Comparison of ENCODE assay signal across 9 cellular contexts in genomic region chr1:18901147-18901951, GRCh38. TPM values are rescaled to one million over a fixed set of nuclear protein-coding genes. Genes with fewer than 3 reads are reported as not detected.
DNase-seq lines count a peak whose midpoint lies in the region; ATAC-seq and TF ChIP-seq lines count a peak whose summit lies in the region.
"Had no signal": no experiment of that assay in that cellular context is flagged by ENCODE, and none has a peak within 500 bp of the region (broad histone marks: within the 10 kb centered on the region; RNA-seq: fewer than 3 reads in every experiment).

No MANE protein-coding gene starts in this region.

- H3K56ac ChIP-seq in IMR-90 (ENCODE audit: extremely low read depth, insufficient read depth, low read length), result no peak overlapping the region

- intact Hi-C loops in IMR-90 (cut with micrococcal nuclease), result no loop called here

- H2AFZ ChIP-seq in IMR-90 (replicated peaks; ENCODE audit: low read length, poor library complexity), result no peak overlapping the region

- H3K9me3 ChIP-seq in IMR-90 (ENCODE audit: control insufficient read depth, insufficient read depth, low read length), result no peaks in the 10 kb centered on the region

- no peaks in the 10 kb centered on the region for H3K36me3 ChIP-seq in IMR-90 (ENCODE audit: control insufficient read depth, insufficient read depth, low read length)

- no peak for TF ChIP-seq RAD21 in IMR-90 (IDR thresholded peaks at IDR 0.05; ENCODE audit: low read length)

- BruUV-seq in IMR-90 (replicated peaks; lab: Mats Ljungman, UMichigan), result no TSS peak

- no peaks in the 10 kb centered on the region for H3K36me3 Mint-ChIP-seq in naive B cell

- H2AK9ac ChIP-seq in IMR-90 (replicated peaks; ENCODE audit: low read depth, low read length, poor library complexity), result no peak overlapping the region

- in situ Hi-C loops in IMR-90 (cut with MboI; ENCODE audit: low sequenced_read_pairs), result no loop called here

- H3K18ac ChIP-seq in IMR-90 (ENCODE audit: low read depth, low read length), result no peak overlapping the region

- no peak overlapping the region for H3K27ac ChIP-seq in IMR-90 (ENCODE audit: insufficient read depth, low read length)

- no peak overlapping the region for H2BK20ac ChIP-seq in IMR-90 (ENCODE audit: low read depth, low read length)

- H3K27me3 ChIP-seq in IMR-90 (ENCODE audit: control insufficient read depth, insufficient read depth, low read length), result no peaks in the 10 kb centered on the region

- H3K4me1 Mint-ChIP-seq in naive B cell, result peaks cover 12 to 32% (median 22%) of the 10 kb centered on the region in 3 donors

- ATAC-seq in IMR-90 (ENCODE audit: low read depth), result no peak
- no peak for ATAC-seq in naive B cell (ENCODE audit: low read depth in 2 of 2)
- ATAC-seq in HG03460 (IDR thresholded peaks at IDR 0.05; ENCODE audit: unreplicated experiment), result no peak

- H3K27me3 Mint-ChIP-seq in naive B cell, result no peaks in the 10 kb centered on the region

- no peaks in the 10 kb centered on the region for H3K9me3 Mint-ChIP-seq in naive B cell

- H3K23ac ChIP-seq in IMR-90 (ENCODE audit: low read depth, low read length), result no peak overlapping the region

- H3K79me1 ChIP-seq in IMR-90 (ENCODE audit: low read depth in 1 of 2, low read length in 2 of 2), result peaks cover 0 to 10% of the 10 kb centered on the region in 2 experiments; a peak in 1 of 4 replicates

- peak overlapping the region; percentile 94 for H3K4me3 ChIP-seq in AG09309 (ENCODE audit: control insufficient read depth, low read depth, low read length)
- peak overlapping the region; percentile 81; the same call in 1 of the 2 replicates for H3K4me3 ChIP-seq in IMR-90 (ENCODE audit: insufficient read depth, low read depth, low read length)
- peak overlapping the region; percentile 80 for H3K4me3 ChIP-seq in choroid plexus epithelial cell (ENCODE audit: low read depth, low read length)

- dilution Hi-C loops in IMR-90 (cut with HindIII; ENCODE audit: low sequenced_read_pairs, unreplicated experiment), result no loop called here

- H4K8ac ChIP-seq in IMR-90 (ENCODE audit: low read depth in 2 of 2, low read length in 2 of 2), result no peak overlapping the region

- POLR2A ChIA-PET in IMR-90 (lab: Charles Lee; ENCODE audit: unreplicated experiment), result no interaction called here

- H3K4me2 ChIP-seq in IMR-90 (ENCODE audit: low read depth, low read length), result peak overlapping the region; percentile 85; the same call in 1 of the 2 replicates

- no peak overlapping the region for H2BK120ac ChIP-seq in IMR-90 (ENCODE audit: low read depth, low read length)

- H3K9ac ChIP-seq in IMR-90 (ENCODE audit: low read depth, low read length), result no peak overlapping the region

- peaks cover 2% of the 10 kb centered on the region for H3K4me1 ChIP-seq in IMR-90 (ENCODE audit: control insufficient read depth, insufficient read depth, low read length)

- H3K4ac ChIP-seq in IMR-90 (ENCODE audit: low read depth, low read length), result no peak overlapping the region

- no peak overlapping the region for H4K5ac ChIP-seq in IMR-90 (ENCODE audit: low read depth, low read length)

- CTCF ChIA-PET in IMR-90 (lab: Yijun Ruan, JAX), result interaction anchor here (3.0 kb wide), 1 partner anchor 11 kb away, joined by 14 read pairs; no protein-coding TSS in a partner anchor

- TF ChIP-seq POLR2A in IMR-90 (IDR thresholded peaks at IDR 0.05; ENCODE audit: low read depth, low read length), result no peak

- no peak overlapping the region for H2BK15ac ChIP-seq in IMR-90 (ENCODE audit: low read depth, low read length)

- TF ChIP-seq CTCF in AG09309 (IDR thresholded peaks at IDR 0.05; ENCODE audit: control insufficient read depth, insufficient read depth, low read depth, low read length, missing control alignments), result no peak
- TF ChIP-seq CTCF in IMR-90 (conservative IDR thresholded peaks at IDR 0.05; ENCODE audit: low read depth, low read length), result no peak
- TF ChIP-seq CTCF in choroid plexus epithelial cell (conservative IDR thresholded peaks at IDR 0.05; ENCODE audit: low read depth, low read length), result no peak

- H3K27ac Mint-ChIP-seq in naive B cell, result peak overlapping the region; percentile 79 to 98 (median 90)

- no peak overlapping the region for H2AK5ac ChIP-seq in IMR-90 (ENCODE audit: low read depth, low read length)

- WGBS in IMR-90 (ENCODE audit: extremely low coverage in 2 of 2, insufficient read length in 1 of 2), 2 experiments, result 60% methylated on average over 2 of the region's 9 CpGs; no CpG with 5 or more reads in 1 of the 2 experiments

- H4K91ac ChIP-seq in IMR-90 (ENCODE audit: insufficient read depth, low read depth, low read length), result no peak overlapping the region

- DNase-seq in AG09309 (ENCODE audit: low read depth) (no peak), IMR-90 (no peak), choroid plexus epithelial cell (ENCODE audit: low read depth) (no peak), naive B cell (no peak), cerebellum (ENCODE audit: low spot score) (no peak), medulla oblongata (ENCODE audit: extremely low spot score) (no peak)
- no peak for DNase-seq in stimulated activated CD4-positive, alpha-beta T cell treated with anti-CD3 and anti-CD28 coated beads, Interleukin-4, amount 100 ng/mL, for 4 hours
- DNase-seq: NCI-H1436 treated with DMSO at 0.1 percent for 48 hours had no signal

- peak overlapping the region; percentile 91 to 98 (median 94) for H3K4me3 Mint-ChIP-seq in naive B cell

- 0 out of 2 replicates have a peak, but pooled peaks cover 5% of the 10 kb centered on the region for H3K9me1 ChIP-seq in IMR-90 (ENCODE audit: insufficient read depth, low read length)

- no peaks in the 10 kb centered on the region; the same call in 1 of the 2 replicates for H4K20me1 ChIP-seq in IMR-90 (ENCODE audit: insufficient read depth, low read length)

- no peak overlapping the region for H2BK5ac ChIP-seq in IMR-90 (ENCODE audit: low read depth, low read length, poor library complexity, severe bottlenecking)

- H3K14ac ChIP-seq in IMR-90 (replicated peaks; ENCODE audit: low read depth, low read length), result no peak overlapping the region

TF ChIP-seq in IMR-90, 13 proteins besides CTCF, POLR2A, EP300 and RAD21:
- TF ChIP-seq, protein P1, sequence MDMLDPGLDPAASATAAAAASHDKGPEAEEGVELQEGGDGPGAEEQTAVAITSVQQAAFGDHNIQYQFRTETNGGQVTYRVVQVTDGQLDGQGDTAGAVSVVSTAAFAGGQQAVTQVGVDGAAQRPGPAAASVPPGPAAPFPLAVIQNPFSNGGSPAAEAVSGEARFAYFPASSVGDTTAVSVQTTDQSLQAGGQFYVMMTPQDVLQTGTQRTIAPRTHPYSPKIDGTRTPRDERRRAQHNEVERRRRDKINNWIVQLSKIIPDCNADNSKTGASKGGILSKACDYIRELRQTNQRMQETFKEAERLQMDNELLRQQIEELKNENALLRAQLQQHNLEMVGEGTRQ (IDR thresholded peaks at IDR 0.05; ENCODE audit: low read depth, low read length), result no peak
- TF ChIP-seq MXI1 (IDR thresholded peaks at IDR 0.05; ENCODE audit: borderline replicate concordance, low read depth, low read length) (no peak), NFE2L2 (IDR thresholded peaks at IDR 0.05; ENCODE audit: low read depth, low read length) (no peak), MAFK (IDR thresholded peaks at IDR 0.05; ENCODE audit: low read depth, low read length) (no peak), RCOR1 (IDR thresholded peaks at IDR 0.05; ENCODE audit: insufficient replicate concordance, low read length) (no peak), RFX5 (IDR thresholded peaks at IDR 0.05; ENCODE audit: low read depth, low read length) (no peak), BHLHE40 (IDR thresholded peaks at IDR 0.05; ENCODE audit: low read depth, low read length) (no peak), FOS (IDR thresholded peaks at IDR 0.05; ENCODE audit: low read depth, low read length) (no peak), ELK1 (IDR thresholded peaks at IDR 0.05; ENCODE audit: borderline replicate concordance, low read depth, low read length) (no peak), CHD1 (IDR thresholded peaks at IDR 0.05; ENCODE audit: low read depth, low read length) (no peak), MAZ (IDR thresholded peaks at IDR 0.05; ENCODE audit: borderline replicate concordance, low read depth, low read length) (no peak), CEBPB (IDR thresholded peaks at IDR 0.05; ENCODE audit: low read depth, low read length) (no peak), SMC3 (IDR thresholded peaks at IDR 0.05; ENCODE audit: low read depth, low read length) (no peak)

RNA-seq across cellular contexts. Expression of gene ALDH4A1, which starts 1.0 kb away (rescaled TPM):
- total RNA-seq in IMR-90 (2012; rRNA removed) (8.6 TPM in 2 replicates), cerebellum (6.6 TPM)
- polyA plus RNA-seq in IMR-90 (2012; rRNA removed) (21.1 and 23.0 TPM in 2 replicates), naive B cell (ENCODE audit: low read depth in 6 of 6) (1 to 10 TPM in 4 of 6 donors, under 1 TPM in 2; 0.96 to 6.7 (median 1.1) TPM)
- 12.1 and 21.4 TPM in 2 replicates for polyA plus RNA-seq in IMR-90 (2012; cell fraction: cytosol; rRNA removed)
- 16.8 and 36.6 TPM in 2 replicates for polyA plus RNA-seq in IMR-90 (2012; cell fraction: nucleus; rRNA removed; ENCODE audit: low replicate concordance)

RNA-seq across cellular contexts. Expression of gene TAS1R2, which starts 41.9 kb away (rescaled TPM):
- total RNA-seq in IMR-90 (2012; rRNA removed) (not detected in 2 replicates), cerebellum (not detected)
- polyA plus RNA-seq in IMR-90 (2012; rRNA removed) (not detected in 2 replicates), naive B cell (ENCODE audit: low read depth in 6 of 6) (not detected)
- polyA plus RNA-seq in IMR-90 (2012; cell fraction: cytosol; rRNA removed), result not detected in 2 replicates
- not detected in 2 replicates for polyA plus RNA-seq in IMR-90 (2012; cell fraction: nucleus; rRNA removed; ENCODE audit: low replicate concordance)

RNA-seq across cellular contexts. Expression of gene IFFO2, which starts 55.1 kb away (rescaled TPM):
- total RNA-seq in IMR-90 (2012; rRNA removed), result 13.6 and 14.5 TPM in 2 replicates
- polyA plus RNA-seq in IMR-90 (2012; rRNA removed), result 18.1 and 18.2 TPM in 2 replicates
- 14.9 and 25.2 TPM in 2 replicates for polyA plus RNA-seq in IMR-90 (2012; cell fraction: cytosol; rRNA removed)
- 20.2 and 32.8 TPM in 2 replicates for polyA plus RNA-seq in IMR-90 (2012; cell fraction: nucleus; rRNA removed; ENCODE audit: low replicate concordance)
- polyA plus RNA-seq in naive B cell (ENCODE audit: low read depth in 6 of 6), result 1 to 10 TPM in 4 of 6 donors, under 1 TPM in 2; 0.09 to 3.2 (median 1.4) TPM
- 6.5 TPM for total RNA-seq in cerebellum
